In the genomic region with DNA sequence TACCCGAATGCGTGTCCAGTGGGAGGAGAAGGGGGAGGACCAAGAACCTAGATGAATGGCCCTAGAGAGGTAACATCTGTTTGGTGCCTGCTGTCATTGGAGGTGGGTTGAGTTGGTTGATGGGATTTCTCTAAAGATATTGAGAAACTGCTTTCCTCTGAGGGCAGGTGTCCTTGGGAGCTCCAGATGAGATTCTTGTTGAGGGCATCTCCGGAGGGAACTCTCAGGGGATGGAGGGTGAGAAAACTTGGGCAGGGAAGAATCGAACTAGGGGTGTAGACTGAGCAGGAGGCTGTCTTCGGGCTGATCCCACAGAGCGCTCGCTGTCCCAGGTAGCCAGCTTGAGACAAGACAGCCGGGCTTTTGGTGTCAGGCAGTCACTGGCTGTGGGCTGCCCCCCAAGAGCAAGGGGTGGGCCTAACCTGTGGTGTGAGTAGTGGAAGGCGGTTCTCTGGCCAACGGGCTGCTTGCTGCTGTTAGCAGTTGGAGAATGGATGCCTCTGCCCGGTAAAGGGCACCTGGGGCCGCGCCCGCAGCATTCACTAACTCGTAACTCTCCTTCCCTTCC, we compare ENCODE assay signal across 1 cellular context.
TF ChIP-seq lines count a peak whose summit lies in the region.

No MANE protein-coding gene starts in this region.

TF ChIP-seq in HEK293, 187 proteins besides CTCF, POLR2A, EP300 and RAD21:
- TF ChIP-seq ZNF645 (tag by site-specific recombination; IDR thresholded peaks at IDR 0.05), result no peak
- TF ChIP-seq ZSCAN30 (tag by site-specific recombination; IDR thresholded peaks at IDR 0.05), result no peak
- TF ChIP-seq ZNF146 (tag by site-specific recombination; IDR thresholded peaks at IDR 0.05), result no peak
- TF ChIP-seq, protein P1, sequence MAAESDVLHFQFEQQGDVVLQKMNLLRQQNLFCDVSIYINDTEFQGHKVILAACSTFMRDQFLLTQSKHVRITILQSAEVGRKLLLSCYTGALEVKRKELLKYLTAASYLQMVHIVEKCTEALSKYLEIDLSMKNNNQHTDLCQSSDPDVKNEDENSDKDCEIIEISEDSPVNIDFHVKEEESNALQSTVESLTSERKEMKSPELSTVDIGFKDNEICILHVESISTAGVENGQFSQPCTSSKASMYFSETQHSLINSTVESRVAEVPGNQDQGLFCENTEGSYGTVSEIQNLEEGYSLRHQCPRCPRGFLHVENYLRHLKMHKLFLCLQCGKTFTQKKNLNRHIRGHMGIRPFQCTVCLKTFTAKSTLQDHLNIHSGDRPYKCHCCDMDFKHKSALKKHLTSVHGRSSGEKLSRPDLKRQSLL (tag by site-specific recombination; IDR thresholded peaks at IDR 0.05), result no peak
- TF ChIP-seq OSR2 (tag by site-specific recombination; IDR thresholded peaks at IDR 0.05), result 0 out of 2 replicates have a peak, but pooled peaks have one; percentile 1
- TF ChIP-seq ZNF518A (tag by site-specific recombination; conservative IDR thresholded peaks at IDR 0.05; ENCODE audit: low read depth), result no peak
- 0 out of 2 replicates have a peak, but pooled peaks have one; percentile 43 for TF ChIP-seq SP2 (tag by site-specific recombination; IDR thresholded peaks at IDR 0.05)
- TF ChIP-seq REST (tag by site-specific recombination; IDR thresholded peaks at IDR 0.05), result peak; percentile 71
